Comparison of ENCODE assay signal across 3 cellular contexts in the genomic region with DNA sequence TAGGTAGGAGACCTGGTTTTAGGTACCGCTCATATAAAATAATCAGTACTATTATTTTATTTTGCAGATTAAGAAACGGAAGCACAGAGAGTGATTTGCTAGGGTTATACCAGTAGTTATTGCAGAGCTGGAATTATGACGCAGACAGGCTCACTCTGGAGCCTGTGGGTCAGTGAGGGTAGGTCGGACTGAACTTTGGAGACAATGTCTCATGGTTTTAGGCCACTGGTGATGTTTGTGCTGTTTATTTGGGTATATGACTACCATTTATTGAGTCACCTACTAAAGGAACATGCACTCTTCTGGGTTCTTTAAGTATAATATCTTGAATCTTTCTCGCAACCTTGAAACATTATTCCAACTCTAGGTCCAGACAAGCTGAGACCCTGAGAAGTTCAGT.
TF ChIP-seq lines count a peak whose summit lies in the region.

No MANE protein-coding gene starts in this region.

TF ChIP-seq in IMR-90, 13 proteins besides CTCF, POLR2A, EP300 and RAD21:
- no peak for TF ChIP-seq MAZ (IDR thresholded peaks at IDR 0.05; ENCODE audit: borderline replicate concordance, low read depth, low read length)
- no peak for TF ChIP-seq CHD1 (IDR thresholded peaks at IDR 0.05; ENCODE audit: low read depth, low read length)
- TF ChIP-seq, protein P1, sequence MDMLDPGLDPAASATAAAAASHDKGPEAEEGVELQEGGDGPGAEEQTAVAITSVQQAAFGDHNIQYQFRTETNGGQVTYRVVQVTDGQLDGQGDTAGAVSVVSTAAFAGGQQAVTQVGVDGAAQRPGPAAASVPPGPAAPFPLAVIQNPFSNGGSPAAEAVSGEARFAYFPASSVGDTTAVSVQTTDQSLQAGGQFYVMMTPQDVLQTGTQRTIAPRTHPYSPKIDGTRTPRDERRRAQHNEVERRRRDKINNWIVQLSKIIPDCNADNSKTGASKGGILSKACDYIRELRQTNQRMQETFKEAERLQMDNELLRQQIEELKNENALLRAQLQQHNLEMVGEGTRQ (IDR thresholded peaks at IDR 0.05; ENCODE audit: low read depth, low read length), result no peak
- TF ChIP-seq NFE2L2 (IDR thresholded peaks at IDR 0.05; ENCODE audit: low read depth, low read length), result no peak
- TF ChIP-seq, protein P2, sequence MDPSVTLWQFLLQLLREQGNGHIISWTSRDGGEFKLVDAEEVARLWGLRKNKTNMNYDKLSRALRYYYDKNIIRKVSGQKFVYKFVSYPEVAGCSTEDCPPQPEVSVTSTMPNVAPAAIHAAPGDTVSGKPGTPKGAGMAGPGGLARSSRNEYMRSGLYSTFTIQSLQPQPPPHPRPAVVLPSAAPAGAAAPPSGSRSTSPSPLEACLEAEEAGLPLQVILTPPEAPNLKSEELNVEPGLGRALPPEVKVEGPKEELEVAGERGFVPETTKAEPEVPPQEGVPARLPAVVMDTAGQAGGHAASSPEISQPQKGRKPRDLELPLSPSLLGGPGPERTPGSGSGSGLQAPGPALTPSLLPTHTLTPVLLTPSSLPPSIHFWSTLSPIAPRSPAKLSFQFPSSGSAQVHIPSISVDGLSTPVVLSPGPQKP (IDR thresholded peaks at IDR 0.05; ENCODE audit: borderline replicate concordance, low read depth, low read length), result no peak
- no peak for TF ChIP-seq CEBPB (IDR thresholded peaks at IDR 0.05; ENCODE audit: low read depth, low read length)
- no peak for TF ChIP-seq BHLHE40 (IDR thresholded peaks at IDR 0.05; ENCODE audit: low read depth, low read length)
- no peak for TF ChIP-seq FOS (IDR thresholded peaks at IDR 0.05; ENCODE audit: low read depth, low read length)
TF ChIP-seq in IMR-90: peak in this region for 0.

TF ChIP-seq in H1, 55 proteins besides CTCF, POLR2A, EP300 and RAD21:
- TF ChIP-seq HDAC2 (IDR thresholded peaks at IDR 0.05; ENCODE audit: borderline replicate concordance in 1 of 2, low read depth in 2 of 2, low read length in 2 of 2) (no peak), JUN (IDR thresholded peaks at IDR 0.05; ENCODE audit: low read depth, low read length) (no peak), MAFK (IDR thresholded peaks at IDR 0.05; ENCODE audit: low read depth, low read length) (no peak), POU5F1 (IDR thresholded peaks at IDR 0.05; ENCODE audit: low read depth, low read length) (no peak), KDM1A (IDR thresholded peaks at IDR 0.05; ENCODE audit: borderline replicate concordance, low read length) (no peak), NRF1 (IDR thresholded peaks at IDR 0.05; ENCODE audit: low read depth, low read length) (no peak), TBP (IDR thresholded peaks at IDR 0.05; ENCODE audit: low read depth, low read length) (no peak), TEAD4 (IDR thresholded peaks at IDR 0.05; ENCODE audit: low read depth, low read length) (no peak), GABPA (IDR thresholded peaks at IDR 0.05; ENCODE audit: borderline replicate concordance, insufficient read depth, low read length) (no peak), CTBP2 (IDR thresholded peaks at IDR 0.05; ENCODE audit: borderline replicate concordance, insufficient read depth, insufficient read length, low read length) (no peak)
- TF ChIP-seq, protein P3, sequence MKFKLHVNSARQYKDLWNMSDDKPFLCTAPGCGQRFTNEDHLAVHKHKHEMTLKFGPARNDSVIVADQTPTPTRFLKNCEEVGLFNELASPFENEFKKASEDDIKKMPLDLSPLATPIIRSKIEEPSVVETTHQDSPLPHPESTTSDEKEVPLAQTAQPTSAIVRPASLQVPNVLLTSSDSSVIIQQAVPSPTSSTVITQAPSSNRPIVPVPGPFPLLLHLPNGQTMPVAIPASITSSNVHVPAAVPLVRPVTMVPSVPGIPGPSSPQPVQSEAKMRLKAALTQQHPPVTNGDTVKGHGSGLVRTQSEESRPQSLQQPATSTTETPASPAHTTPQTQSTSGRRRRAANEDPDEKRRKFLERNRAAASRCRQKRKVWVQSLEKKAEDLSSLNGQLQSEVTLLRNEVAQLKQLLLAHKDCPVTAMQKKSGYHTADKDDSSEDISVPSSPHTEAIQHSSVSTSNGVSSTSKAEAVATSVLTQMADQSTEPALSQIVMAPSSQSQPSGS (IDR thresholded peaks at IDR 0.05; ENCODE audit: low read length), result no peak

TF ChIP-seq in HepG2, 621 proteins besides CTCF, POLR2A, EP300 and RAD21:
- TF ChIP-seq, protein P4, sequence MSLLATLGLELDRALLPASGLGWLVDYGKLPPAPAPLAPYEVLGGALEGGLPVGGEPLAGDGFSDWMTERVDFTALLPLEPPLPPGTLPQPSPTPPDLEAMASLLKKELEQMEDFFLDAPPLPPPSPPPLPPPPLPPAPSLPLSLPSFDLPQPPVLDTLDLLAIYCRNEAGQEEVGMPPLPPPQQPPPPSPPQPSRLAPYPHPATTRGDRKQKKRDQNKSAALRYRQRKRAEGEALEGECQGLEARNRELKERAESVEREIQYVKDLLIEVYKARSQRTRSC (CRISPR knock-in tag; IDR thresholded peaks at IDR 0.05; ENCODE audit: low read depth), result no peak
- TF ChIP-seq BORCS8-MEF2B (CRISPR knock-in tag; IDR thresholded peaks at IDR 0.05) (no peak), ZSCAN29 (CRISPR knock-in tag; conservative IDR thresholded peaks at IDR 0.05) (no peak), MLLT10 (CRISPR knock-in tag; IDR thresholded peaks at IDR 0.05) (no peak), ZNF619 (CRISPR knock-in tag; IDR thresholded peaks at IDR 0.05) (no peak), MXI1 (IDR thresholded peaks at IDR 0.05; ENCODE audit: borderline replicate concordance, low read depth, low read length) (no peak), MIER2 (CRISPR knock-in tag; IDR thresholded peaks at IDR 0.05) (no peak)
- TF ChIP-seq, protein P5, sequence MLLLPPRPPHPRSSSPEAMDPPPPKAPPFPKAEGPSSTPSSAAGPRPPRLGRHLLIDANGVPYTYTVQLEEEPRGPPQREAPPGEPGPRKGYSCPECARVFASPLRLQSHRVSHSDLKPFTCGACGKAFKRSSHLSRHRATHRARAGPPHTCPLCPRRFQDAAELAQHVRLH (CRISPR knock-in tag; IDR thresholded peaks at IDR 0.05; ENCODE audit: borderline replicate concordance, low read depth), result no peak
- TF ChIP-seq, protein P6, sequence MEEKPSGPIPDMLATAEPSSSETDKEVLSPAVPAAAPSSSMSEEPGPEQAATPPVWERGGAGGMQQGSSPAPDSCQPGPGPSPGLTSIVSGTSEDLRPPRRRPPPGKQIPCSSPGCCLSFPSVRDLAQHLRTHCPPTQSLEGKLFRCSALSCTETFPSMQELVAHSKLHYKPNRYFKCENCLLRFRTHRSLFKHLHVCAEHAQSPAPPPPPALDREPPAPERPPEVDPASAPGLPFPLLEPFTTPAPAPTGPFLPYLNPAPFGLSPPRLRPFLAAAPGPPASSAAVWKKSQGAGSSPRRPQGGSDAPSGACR (CRISPR knock-in tag; IDR thresholded peaks at IDR 0.05), result no peak
TF ChIP-seq in HepG2: peak in this region for 0.
